ENCODE assay signal across 20 cellular contexts in the genomic region with DNA sequence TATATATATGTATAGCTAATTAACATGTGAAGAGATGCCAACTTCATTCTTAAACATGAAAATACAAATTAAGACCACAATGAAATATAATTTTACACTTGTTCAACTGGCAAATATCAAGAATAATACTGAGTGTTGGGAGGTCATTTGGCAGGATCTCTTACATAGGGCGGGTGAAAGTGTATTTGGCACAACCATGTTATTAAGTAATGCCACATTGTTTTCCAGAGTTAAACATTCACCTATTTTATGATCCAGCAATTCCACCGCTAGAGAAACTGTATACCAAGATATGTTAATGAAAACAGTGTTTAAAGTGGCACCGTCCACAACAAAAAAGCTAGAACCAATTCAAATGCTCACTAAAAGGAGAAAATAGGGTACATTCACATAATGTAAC. TPM values are rescaled to one million over a fixed set of nuclear protein-coding genes. Genes with fewer than 3 reads are reported as not detected.
A peak's percentile ranks its signal among the peaks of the same experiment; 100 is the strongest.
DNase-seq lines count a peak whose midpoint lies in the region; ATAC-seq, FAIRE-seq and TF ChIP-seq lines count a peak whose summit lies in the region.
"Had no signal": no experiment of that assay in that cellular context is flagged by ENCODE, and none has a peak within 500 bp of the region (broad histone marks: within the 10 kb centered on the region; RNA-seq: fewer than 3 reads in every experiment).

No MANE protein-coding gene starts in this region.

- H3K36me3 ChIP-seq in Caco-2 (ENCODE audit: control insufficient read depth, insufficient read depth, low read length) (peaks cover 15% of the 10 kb centered on the region), pancreas (peaks cover 0 to 15% (median 4%) of the 10 kb centered on the region in 3 donors)
- H3K36me3 ChIP-seq: BLaER1 had no signal

- ATAC-seq in pancreas = peak; percentile 53 to 73 (median 62)
- ATAC-seq: HCT116 had no signal

- H3K4me1 ChIP-seq in Caco-2 (peaks cover 47% of the 10 kb centered on the region), pancreas (peaks cover 7 to 39% (median 14%) of the 10 kb centered on the region in 3 donors)

- POLR2A ChIA-PET in Caco-2 (lab: Charles Lee) = no interaction called here

- no peak overlapping the region for H3K4me3 ChIP-seq in Caco-2 (ENCODE audit: low read depth, low read length)
- H3K4me3 ChIP-seq in epithelial cell of proximal tubule (ENCODE audit: low read depth, low read length) = no peak overlapping the region
- no peak overlapping the region for H3K4me3 ChIP-seq in pancreas
- H3K4me3 ChIP-seq: BLaER1 had no signal

- no peak for FAIRE-seq in pancreas (lab: Jason Lieb, UNC)
- FAIRE-seq: HTR-8/SVneo had no signal

- WGBS in pancreas, 2 donors = 18 to 28% methylated on average over 3 of the region's 3 CpGs

- no TSS peak for BruUV-seq in Caco-2 (replicated peaks; lab: Mats Ljungman, UMichigan)

- H3K9me3 Mint-ChIP-seq in Caco-2 (ENCODE audit: unreplicated experiment) = peaks cover 10% of the 10 kb centered on the region
- no peaks in the 10 kb centered on the region for H3K9me3 Mint-ChIP-seq in progenitor cell of endocrine pancreas (ENCODE audit: low read depth)
- H3K9me3 Mint-ChIP-seq: HFFc6 had no signal

- H3K27me3 ChIP-seq in Caco-2 (replicated peaks; ENCODE audit: control insufficient read depth, insufficient read depth, low read length) (no peaks in the 10 kb centered on the region), pancreas (no peaks in the 10 kb centered on the region)
- H3K27me3 ChIP-seq: BLaER1 had no signal

- DNase-seq in Caco-2 (no peak), epithelial cell of proximal tubule (ENCODE audit: low read depth) (peak; percentile 59), left kidney (ENCODE audit: low read depth, low spot score) (peak; percentile 24), pancreas (no peak), NCI-H446 (lab: John Stamatoyannopoulos, UW) (no peak), NCI-H2171 treated with DMSO at 0.1 percent for 48 hours (lab: John Stamatoyannopoulos, UW) (no peak), NCI-H510A (lab: John Stamatoyannopoulos, UW) (no peak), progenitor cell of endocrine pancreas (ENCODE audit: low spot score, unreplicated experiment) (no peak)
- DNase-seq: 8988T; Calu3; CD4-positive, alpha-beta memory T cell; DMS79 treated with DMSO at 0.1 percent for 48 hours; GF-D8; GOT3; H7; HFFc6 had no signal

- peaks cover 2% of the 10 kb centered on the region for H3K27me3 Mint-ChIP-seq in Caco-2 (ENCODE audit: insufficient read depth, unreplicated experiment)
- peaks cover 4% of the 10 kb centered on the region for H3K27me3 Mint-ChIP-seq in progenitor cell of endocrine pancreas
- H3K27me3 Mint-ChIP-seq: CD4-positive, alpha-beta memory T cell had no signal

- intact Hi-C loops in Caco-2 (cut with micrococcal nuclease; ENCODE audit: unreplicated experiment) (no loop called here), pancreas (cut with DNase I) (no loop called here)

- H3K4me3 Mint-ChIP-seq in Caco-2 (ENCODE audit: unreplicated experiment) = no peak overlapping the region
- H3K4me3 Mint-ChIP-seq in progenitor cell of endocrine pancreas (ENCODE audit: low read depth) = no peak overlapping the region
- H3K4me3 Mint-ChIP-seq: CD14-positive monocyte; CD4-positive, alpha-beta memory T cell; HFFc6 had no signal

- no peak for TF ChIP-seq CTCF in Caco-2 (IDR thresholded peaks at IDR 0.05; ENCODE audit: insufficient read depth in 1 of 2, low read depth in 1 of 2, low read length in 1 of 2, severe bottlenecking in 1 of 2, unreplicated experiment in 1 of 2)
- no peak for TF ChIP-seq CTCF in epithelial cell of proximal tubule (conservative IDR thresholded peaks at IDR 0.05; ENCODE audit: low read depth, low read length)
- TF ChIP-seq CTCF in pancreas (IDR thresholded peaks at IDR 0.05) = no peak
- TF ChIP-seq CTCF in progenitor cell of endocrine pancreas (IDR thresholded peaks at IDR 0.05; ENCODE audit: unreplicated experiment) = no peak

- peak overlapping the region; percentile 29 for H3K27ac Mint-ChIP-seq in Caco-2 (ENCODE audit: unreplicated experiment)
- no peak overlapping the region for H3K27ac Mint-ChIP-seq in progenitor cell of endocrine pancreas
- H3K27ac Mint-ChIP-seq: CD14-positive monocyte; CD4-positive, alpha-beta memory T cell; HFFc6 had no signal

- H3K36me3 Mint-ChIP-seq in Caco-2 (ENCODE audit: insufficient read depth, unreplicated experiment) (peaks cover 91% of the 10 kb centered on the region), progenitor cell of endocrine pancreas (ENCODE audit: insufficient read depth) (peaks cover 23% of the 10 kb centered on the region)
- H3K36me3 Mint-ChIP-seq: CD14-positive monocyte; CD4-positive, alpha-beta memory T cell had no signal

- peaks cover 28% of the 10 kb centered on the region for H3K4me1 Mint-ChIP-seq in Caco-2 (ENCODE audit: low read depth, unreplicated experiment)
- H3K4me1 Mint-ChIP-seq in progenitor cell of endocrine pancreas (ENCODE audit: low read depth) = peaks cover 16% of the 10 kb centered on the region
- H3K4me1 Mint-ChIP-seq: CD14-positive monocyte; CD4-positive, alpha-beta memory T cell had no signal

- CTCF ChIA-PET in Caco-2 (lab: Charles Lee) = interaction anchor here (0.6 kb wide), 1 partner anchor 29 kb away, joined by 3 read pairs; no protein-coding TSS in a partner anchor

- H3K9me3 ChIP-seq in Caco-2 (peaks cover 35% of the 10 kb centered on the region), pancreas (no peaks in the 10 kb centered on the region)
- H3K9me3 ChIP-seq: BLaER1 had no signal

- H3K27ac ChIP-seq in pancreas = peak overlapping the region in 2 of 4 donors; percentile 33 to 55
- H3K27ac ChIP-seq: BLaER1 had no signal

RNA-seq across cellular contexts. Expression of a gene that starts 14.1 kb away (rescaled TPM):
- total RNA-seq in Caco-2 (2022) (43.4 and 44.7 TPM in 2 replicates), epithelial cell of proximal tubule (6.5 and 10.1 TPM in 2 replicates), pancreas (10 to 100 TPM in 2 of 6 donors, 1 to 10 TPM in 4; 7.9 to 13.8 (median 8.6) TPM), progenitor cell of endocrine pancreas (15.9 and 17.5 TPM in 2 replicates)
- polyA plus RNA-seq in pancreas = 1 to 10 TPM; 6.9 to 8.2 TPM

Comparison
In these comparisons a context has a peak if more than half of its experiments do, and no peak if none do; other contexts are left out.
1. DNase-seq: peak in epithelial cell of proximal tubule (single experiment) and left kidney (single experiment); none in Caco-2 (0 of 2), pancreas (0 of 6), NCI-H446 (0 of 2), NCI-H2171 treated with DMSO at 0.1 percent for 48 hours (single experiment), NCI-H510A (single experiment) and progenitor cell of endocrine pancreas (single experiment).